8 cellular contexts compared by ENCODE assay signal in genomic region chr17:42121066-42121769, GRCh38. TPM values are rescaled to one million over a fixed set of nuclear protein-coding genes. Genes with fewer than 3 reads are reported as not detected.
A peak's percentile ranks its signal among the peaks of the same experiment; 100 is the strongest.
DNase-seq lines count a peak whose midpoint lies in the region; ATAC-seq and TF ChIP-seq lines count a peak whose summit lies in the region.

Gene KAT2A, minus strand, starts transcription at chr17:42121367. Its CDS starts 63 bp downstream, at chr17:42121304.

- ATAC-seq in HG02623 (IDR thresholded peaks at IDR 0.05; ENCODE audit: unreplicated experiment) (peak; percentile 65), GM19324 (IDR thresholded peaks at IDR 0.05; ENCODE audit: low FRiP score, unreplicated experiment) (no peak)

- H3K27me3 ChIP-seq in spleen (replicated peaks in 1 of 7) = no peaks in the 10 kb centered on the region

- DNase-seq in G401 (ENCODE audit: low spot score) (peak; percentile 85), NCI-H2171 treated with DMSO at 0.1 percent for 48 hours (lab: John Stamatoyannopoulos, UW) (peak; percentile 77), caudate nucleus (lab: John Stamatoyannopoulos, UW) (peak in 56 of 61 donors; percentile 30 to 88 (median 75)), islet precursor cell (peak; percentile 93), spleen (peak; percentile 95)
- peak; percentile 56 for DNase-seq in activated CD4-positive, CD25-positive, alpha-beta regulatory T cell treated with anti-CD3 and anti-CD28 coated beads, Interleukin-2, amount 50 U/mL, for 16 hours (ENCODE audit: low read depth, low spot score)

- intact Hi-C loops in spleen (cut with DNase I; ENCODE audit: low total_unique reads) = no loop called here

- H3K27ac ChIP-seq in caudate nucleus (ENCODE audit: low read depth, low read length) (peak within 1 kb of the TSS; percentile 90), spleen (peak within 1 kb of the TSS in 7 of 8 donors; percentile 36 to 84 (median 69))

- 7 to 10% (median 8%) methylated on average over 31 to 44 of the region's 44 CpGs for WGBS in spleen, 5 donors

- peaks cover 0 to 60% (median 27%) of the 10 kb centered on the region in 6 donors for H3K36me3 ChIP-seq in spleen

- no peaks in the 10 kb centered on the region for H3K9me3 ChIP-seq in spleen

- peak in 1 of 3 donors; percentile 44 for TF ChIP-seq POLR2A in spleen (IDR thresholded peaks at IDR 0.05)

- in situ Hi-C loops in G401 (cut with HindIII; ENCODE audit: low sequenced_read_pairs) = no loop called here

- no peak for TF ChIP-seq CTCF in spleen (IDR thresholded peaks at IDR 0.05 in 8 of 11, conservative IDR thresholded peaks at IDR 0.05 in 3 of 11)

- peaks cover 13 to 52% (median 36%) of the 10 kb centered on the region in 6 donors for H3K4me1 ChIP-seq in spleen

- H3K4me3 ChIP-seq in spleen = peak within 1 kb of the TSS; percentile 77 to 99 (median 89)

RNA-seq across cellular contexts. Expression of gene KAT2A, which starts in this region (rescaled TPM):
- 26.3 and 28.6 TPM in 2 replicates for total RNA-seq in G401 (2014; rRNA removed; shearing (Covaris generic))
- total RNA-seq in spleen = 10 to 100 TPM; 37.8 to 51.5 (median 47.1) TPM
- 100 to 1,000 TPM; 101 to 168 (median 145) TPM for polyA plus RNA-seq in spleen
